Comparison of ENCODE assay signal across 1 cellular context in the genomic region with DNA sequence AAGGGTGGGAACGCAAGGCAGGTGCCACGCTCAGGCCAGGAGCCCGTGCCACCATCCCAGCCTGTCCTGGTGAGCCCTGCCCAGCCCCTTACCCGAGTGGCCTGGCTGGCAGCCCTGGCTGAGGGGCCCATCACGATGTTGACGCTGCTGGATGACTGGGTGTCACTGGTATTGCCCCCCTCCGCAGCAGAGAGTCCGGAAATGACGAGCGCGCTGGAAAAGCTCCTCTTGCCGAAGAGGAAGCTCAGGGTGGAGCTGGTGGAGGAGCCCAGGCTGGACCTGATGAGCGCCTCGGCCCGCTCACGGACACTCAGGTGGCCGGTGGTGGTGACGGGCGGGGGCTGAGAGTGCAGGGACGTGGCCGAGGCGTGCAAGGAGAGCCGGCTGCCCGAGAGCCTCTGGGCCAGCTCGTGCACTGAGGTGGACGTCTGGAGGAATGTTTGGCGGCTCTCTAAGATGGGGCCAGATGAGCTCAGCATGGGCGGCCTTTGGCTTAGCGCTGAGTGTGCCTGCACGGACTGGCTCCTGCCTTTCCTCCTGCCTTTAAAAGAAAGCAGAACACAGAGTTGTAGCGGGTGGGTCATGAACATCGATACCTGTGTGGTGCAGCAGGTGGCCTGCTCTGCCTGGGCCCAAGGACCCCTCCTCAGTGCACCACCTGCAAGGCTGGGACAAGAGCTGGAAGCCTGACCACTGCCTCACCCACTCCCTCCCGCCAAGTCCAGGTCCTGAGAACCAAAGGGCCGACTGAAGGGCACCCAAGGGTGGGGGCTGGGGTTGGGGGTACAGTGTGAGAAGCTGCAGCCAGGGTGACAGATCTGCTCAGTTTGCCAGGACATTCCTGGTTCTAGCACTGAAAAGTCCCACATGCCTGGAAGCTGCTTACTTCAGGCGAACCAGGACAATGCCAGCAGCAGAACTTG.
TF ChIP-seq lines count a peak whose summit lies in the region.

No MANE protein-coding gene starts in this region.

TF ChIP-seq in HepG2, 621 proteins besides CTCF, POLR2A, EP300 and RAD21:
- TF ChIP-seq IRF2 (CRISPR knock-in tag; IDR thresholded peaks at IDR 0.05), result no peak
- peak; percentile 26 for TF ChIP-seq AGO2 (optimal IDR thresholded peaks at IDR 0.05; ENCODE audit: low read depth, low read length)
